14 cellular contexts compared by ENCODE assay signal in genomic region chr1:89660086-89660946, GRCh38. TPM values are rescaled to one million over a fixed set of nuclear protein-coding genes. Genes with fewer than 3 reads are reported as not detected.
DNase-seq lines count a peak whose midpoint lies in the region; ATAC-seq and TF ChIP-seq lines count a peak whose summit lies in the region.
"Had no signal": no experiment of that assay in that cellular context is flagged by ENCODE, and none has a peak within 500 bp of the region (broad histone marks: within the 10 kb centered on the region; RNA-seq: fewer than 3 reads in every experiment).

No MANE protein-coding gene starts in this region.

- CTCF ChIA-PET in CD8-positive, alpha-beta memory T cell (lab: Charles Lee), result interaction anchor here (1.4 to 5.8 kb wide), 5 partner anchors 27 to 103 kb away, joined by 3 to 38 read pairs (median 11); partner anchors contain the start of gene LRRC8C
- CTCF ChIA-PET in PC-3 (lab: Charles Lee), result no interaction called here

- POLR2A ChIA-PET in CD8-positive, alpha-beta memory T cell (lab: Charles Lee), result interaction anchor here (1.2 to 1.5 kb wide), 4 partner anchors 10 to 103 kb away, joined by 4 to 6 read pairs (median 5); partner anchors contain the start of gene LRRC8C
- POLR2A ChIA-PET in PC-3 (lab: Charles Lee; ENCODE audit: unreplicated experiment), result no interaction called here

- H3K79me2 ChIP-seq in PC-3 (ENCODE audit: low read length), result no peaks in the 10 kb centered on the region

- peaks cover 57% of the 10 kb centered on the region for H3K4me1 ChIP-seq in CD8-positive, alpha-beta memory T cell (ENCODE audit: insufficient read depth, low read length)
- H3K4me1 ChIP-seq in PC-3 (ENCODE audit: insufficient read depth, low read length), result 0 out of 2 replicates have a peak, but pooled peaks cover 9% of the 10 kb centered on the region

- peaks cover 9 to 26% (median 14%) of the 10 kb centered on the region in 3 donors for H3K36me3 Mint-ChIP-seq in CD8-positive, alpha-beta memory T cell
- H3K36me3 Mint-ChIP-seq in activated naive CD8-positive, alpha-beta T cell treated with anti-CD3 and anti-CD28 coated beads, Interleukin-2, amount 50 U/mL, for 24 hours (ENCODE audit: low read depth), result peaks cover 58% of the 10 kb centered on the region

- peak overlapping the region; percentile 82 to 97 (median 88) for H3K27ac Mint-ChIP-seq in CD8-positive, alpha-beta memory T cell
- peak overlapping the region; percentile 79 for H3K27ac Mint-ChIP-seq in activated naive CD8-positive, alpha-beta T cell treated with anti-CD3 and anti-CD28 coated beads, Interleukin-2, amount 50 U/mL, for 24 hours

- ATAC-seq in activated naive CD8-positive, alpha-beta T cell treated with anti-CD3 and anti-CD28 coated beads, Interleukin-2, amount 50 U/mL, for 24 hours, result no peak
- ATAC-seq in HG02885 (IDR thresholded peaks at IDR 0.05; ENCODE audit: poor library complexity, unreplicated experiment) (no peak), HG03342 (IDR thresholded peaks at IDR 0.05; ENCODE audit: unreplicated experiment) (no peak), PC-3 (no peak)

- H3K36me3 ChIP-seq in CD8-positive, alpha-beta memory T cell (ENCODE audit: insufficient read depth, low read length), result no peaks in the 10 kb centered on the region
- H3K36me3 ChIP-seq in PC-3 (ENCODE audit: low read depth, low read length), result no peaks in the 10 kb centered on the region
- H3K36me3 ChIP-seq: ascending aorta had no signal

- no peak overlapping the region for H3K27ac ChIP-seq in CD8-positive, alpha-beta memory T cell (ENCODE audit: low read depth, low read length)
- H3K27ac ChIP-seq in PC-3 (ENCODE audit: low read length), result no peak overlapping the region
- H3K27ac ChIP-seq: ascending aorta, epithelial cell of prostate had no signal

- no peaks in the 10 kb centered on the region for H3K9me3 ChIP-seq in CD8-positive, alpha-beta memory T cell (ENCODE audit: low read length)
- no peaks in the 10 kb centered on the region for H3K9me3 ChIP-seq in PC-3 (ENCODE audit: low read length)

- H3K9ac ChIP-seq in PC-3 (ENCODE audit: low read length), result no peak overlapping the region

- peak overlapping the region; percentile 4 to 85 (median 63) for H3K4me3 Mint-ChIP-seq in CD8-positive, alpha-beta memory T cell
- H3K4me3 Mint-ChIP-seq in activated naive CD8-positive, alpha-beta T cell treated with anti-CD3 and anti-CD28 coated beads, Interleukin-2, amount 50 U/mL, for 24 hours, result no peak overlapping the region
- H3K4me3 Mint-ChIP-seq: neural crest cell had no signal

- H3K4me2 ChIP-seq in PC-3 (ENCODE audit: low read length), result no peak overlapping the region

- peak; percentile 51 for DNase-seq in AG10803 (ENCODE audit: low read depth)
- no peak for DNase-seq in CD8-positive, alpha-beta memory T cell
- no peak for DNase-seq in activated naive CD8-positive, alpha-beta T cell treated with anti-CD3 and anti-CD28 coated beads, Interleukin-2, amount 50 U/mL, for 24 hours
- peak; percentile 36 for DNase-seq in iris pigment epithelial cell (ENCODE audit: low read depth)
- no peak for DNase-seq in PC-3
- DNase-seq in GM19238 (ENCODE audit: insufficient read length, low spot score), result no peak
- DNase-seq: Calu3, kidney, NCI-H1694 had no signal

- peaks cover 0 to 9% (median 0%) of the 10 kb centered on the region in 5 donors for H3K9me3 Mint-ChIP-seq in CD8-positive, alpha-beta memory T cell
- H3K9me3 Mint-ChIP-seq in activated naive CD8-positive, alpha-beta T cell treated with anti-CD3 and anti-CD28 coated beads, Interleukin-2, amount 50 U/mL, for 24 hours, result peaks cover 13% of the 10 kb centered on the region

- BruUV-seq in PC-3 (replicated peaks; lab: Mats Ljungman, UMichigan), result no TSS peak

- no peak overlapping the region for H3K4me3 ChIP-seq in AG10803 (ENCODE audit: low read length)
- H3K4me3 ChIP-seq in CD8-positive, alpha-beta memory T cell (ENCODE audit: low read length), result no peak overlapping the region
- no peak overlapping the region for H3K4me3 ChIP-seq in PC-3 (ENCODE audit: low read length)
- H3K4me3 ChIP-seq: ascending aorta had no signal

- peaks cover 89 to 98% (median 97%) of the 10 kb centered on the region in 3 donors for H3K4me1 Mint-ChIP-seq in CD8-positive, alpha-beta memory T cell
- peaks cover 93% of the 10 kb centered on the region for H3K4me1 Mint-ChIP-seq in activated naive CD8-positive, alpha-beta T cell treated with anti-CD3 and anti-CD28 coated beads, Interleukin-2, amount 50 U/mL, for 24 hours
- H3K4me1 Mint-ChIP-seq: neural crest cell had no signal

- H3F3A ChIP-seq in PC-3 (ENCODE audit: low read length, unreplicated experiment), result no peaks in the 10 kb centered on the region

- no peaks in the 10 kb centered on the region for H3K27me3 ChIP-seq in CD8-positive, alpha-beta memory T cell (ENCODE audit: insufficient read depth, low read length, poor library complexity, severe bottlenecking)
- H3K27me3 ChIP-seq in PC-3 (ENCODE audit: low read length), result no peaks in the 10 kb centered on the region
- H3K27me3 ChIP-seq: ascending aorta had no signal

- no peaks in the 10 kb centered on the region for H3K9me2 ChIP-seq in PC-3 (replicated peaks; ENCODE audit: low read length)

- H3K27me3 Mint-ChIP-seq in CD8-positive, alpha-beta memory T cell, result no peaks in the 10 kb centered on the region
- no peaks in the 10 kb centered on the region for H3K27me3 Mint-ChIP-seq in activated naive CD8-positive, alpha-beta T cell treated with anti-CD3 and anti-CD28 coated beads, Interleukin-2, amount 50 U/mL, for 24 hours

- intact Hi-C loops in PC-3 (cut with micrococcal nuclease), result no loop called here

- H2AFZ ChIP-seq in PC-3 (ENCODE audit: low read length), result no peak overlapping the region

- no peaks in the 10 kb centered on the region for H4K20me1 ChIP-seq in PC-3 (ENCODE audit: low read length)

- TF ChIP-seq CTCF in AG10803 (conservative IDR thresholded peaks at IDR 0.05; ENCODE audit: low read length) (no peak), PC-3 (conservative IDR thresholded peaks at IDR 0.05; ENCODE audit: low read depth, low read length) (no peak)

RNA-seq across cellular contexts. Expression of gene LRRC8C, which starts 27.4 kb away (rescaled TPM):
- 10 to 100 TPM; 61.4 to 63.5 TPM for total RNA-seq in CD8-positive, alpha-beta memory T cell
- 19.7 TPM for polyA plus RNA-seq in CD8-positive, alpha-beta memory T cell
- total RNA-seq in PC-3 (2014; rRNA removed), result 3.4 and 4.3 TPM in 2 replicates

Comparison
In these comparisons a context has a peak if more than half of its experiments do, and no peak if none do; other contexts are left out.
1. DNase-seq: peak in AG10803 (single experiment) and iris pigment epithelial cell (single experiment); none in CD8-positive, alpha-beta memory T cell (0 of 5), activated naive CD8-positive, alpha-beta T cell treated with anti-CD3 and anti-CD28 coated beads, Interleukin-2, amount 50 U/mL, for 24 hours (single experiment), PC-3 (single experiment) and GM19238 (single experiment).
2. RNA of gene LRRC8C, which starts 27.4 kb away (total RNA-seq): 61.4 to 63.5 TPM in CD8-positive, alpha-beta memory T cell; 3.4 to 4.3 TPM in PC-3; every median in the first group is over 10 times any median in the second.